In genomic region chr1:234645964-234646363, GRCh38 we compare ENCODE assay signal across 21 cellular contexts. TPM values are rescaled to one million over a fixed set of nuclear protein-coding genes. Genes with fewer than 3 reads are reported as not detected.
DNase-seq lines count a peak whose midpoint lies in the region; ATAC-seq, FAIRE-seq and TF ChIP-seq lines count a peak whose summit lies in the region.
"Had no signal": no experiment of that assay in that cellular context is flagged by ENCODE, and none has a peak within 500 bp of the region (broad histone marks: within the 10 kb centered on the region; RNA-seq: fewer than 3 reads in every experiment).

No MANE protein-coding gene starts in this region.

- TF ChIP-seq RAD21 in HepG2 (CRISPR knock-in tag; IDR thresholded peaks at IDR 0.05): no peak

- TF ChIP-seq EP300 in HepG2 (IDR thresholded peaks at IDR 0.05; ENCODE audit: low read depth in 2 of 2, low read length in 2 of 2) (no peak), HepG2 (CRISPR knock-in tag; IDR thresholded peaks at IDR 0.05; ENCODE audit: borderline replicate concordance) (no peak)

- H3K9ac ChIP-seq in adipocyte (ENCODE audit: low read length): no peak overlapping the region
- H3K9ac ChIP-seq in HepG2 (ENCODE audit: insufficient read depth, low read depth, low read length): no peak overlapping the region

- intact Hi-C loops in CD14-positive monocyte (cut with micrococcal nuclease) (no loop called here), HepG2 (cut with micrococcal nuclease; ENCODE audit: unreplicated experiment) (no loop called here)

- H3K4me1 ChIP-seq in adipocyte (ENCODE audit: control insufficient read depth, insufficient read depth, low read length): peaks cover 17% of the 10 kb centered on the region
- H3K4me1 ChIP-seq in HepG2 (ENCODE audit: insufficient read depth, low read length): peaks cover 58% of the 10 kb centered on the region
- peaks cover 16 to 23% of the 10 kb centered on the region in 2 experiments for H3K4me1 ChIP-seq in neutrophil (ENCODE audit: control insufficient read depth in 1 of 2, insufficient read depth in 1 of 2, low read depth in 1 of 2, low read length in 1 of 2)
- H3K4me1 ChIP-seq: SJCRH30 had no signal

- H3K9me3 Mint-ChIP-seq in CD14-positive monocyte: peaks cover 4 to 6% (median 4%) of the 10 kb centered on the region in 7 donors

- TF ChIP-seq CTCF in CD14-positive monocyte (IDR thresholded peaks at IDR 0.05) (no peak), HepG2 (CRISPR knock-in tag; IDR thresholded peaks at IDR 0.05) (no peak), neutrophil (IDR thresholded peaks at IDR 0.05) (no peak)

- H3K36me3 ChIP-seq in adipocyte (ENCODE audit: control insufficient read depth, insufficient read depth, low read length, severe bottlenecking): no peaks in the 10 kb centered on the region
- H3K36me3 ChIP-seq in HepG2 (replicated peaks in 1 of 2; ENCODE audit: control insufficient read depth in 1 of 2, insufficient read depth in 2 of 2, low read length in 2 of 2): no peaks in the 10 kb centered on the region
- H3K36me3 ChIP-seq in neutrophil: no peaks in the 10 kb centered on the region
- H3K36me3 ChIP-seq: Peyer's patch, SJCRH30 had no signal

- H2AFZ ChIP-seq in HepG2 (ENCODE audit: low read length): no peak overlapping the region

- WGBS in HepG2 (ENCODE audit: low lambda C conversion rate): 91% methylated on average over 2 of the region's 2 CpGs

- H3K27ac ChIP-seq in HepG2 (ENCODE audit: extremely low read length, insufficient read depth, low read length) (peak overlapping the region; percentile 6), neutrophil (peak overlapping the region; percentile 75)
- H3K27ac ChIP-seq: Peyer's patch, SJCRH30 had no signal

- FAIRE-seq in HepG2 (lab: Jason Lieb, UNC): no peak
- FAIRE-seq: GM19239, H54, HTR-8/SVneo had no signal

- H3K4me3 Mint-ChIP-seq in CD14-positive monocyte: no peak overlapping the region
- H3K4me3 Mint-ChIP-seq: CD4-positive, CD25-positive, alpha-beta regulatory T cell; HFFc6 had no signal

- H4K20me1 ChIP-seq in HepG2 (ENCODE audit: insufficient read depth, low read length): no peaks in the 10 kb centered on the region

- no TSS peak for BruUV-seq in HepG2 (replicated peaks; lab: Mats Ljungman, UMichigan)

- POLR2A ChIA-PET in HepG2 (lab: Yijun Ruan, JAX): interaction anchor here (1.2 to 2.5 kb wide), 4 partner anchors 12 to 35 kb away, joined by 3 to 12 read pairs (median 4); partner anchors contain the start of gene IRF2BP2

- TF ChIP-seq POLR2A in HepG2 (IDR thresholded peaks at IDR 0.05; ENCODE audit: insufficient read depth in 1 of 2, low read depth in 2 of 2, low read length in 2 of 2): no peak

- H3K4me2 ChIP-seq in HepG2 (ENCODE audit: low read depth, low read length): no peak overlapping the region

- in situ Hi-C loops in HepG2 (cut with HindIII; ENCODE audit: extremely low pct_ligation_motif_present, low pct_unique_long_range_greater_than_20kb): no loop called here

- no peaks in the 10 kb centered on the region for H3K79me2 ChIP-seq in HepG2 (ENCODE audit: insufficient read depth, low read length)

- H3K27me3 ChIP-seq in adipocyte (replicated peaks; ENCODE audit: control insufficient read depth, insufficient read depth, low read length): no peaks in the 10 kb centered on the region
- no peaks in the 10 kb centered on the region for H3K27me3 ChIP-seq in HepG2 (ENCODE audit: control insufficient read depth in 1 of 2, insufficient read depth in 2 of 2, low read length in 2 of 2)
- H3K27me3 ChIP-seq in neutrophil: no peaks in the 10 kb centered on the region
- H3K27me3 ChIP-seq: Peyer's patch, SJCRH30 had no signal

- H3K4me3 ChIP-seq in adipocyte (ENCODE audit: low read length) (peak overlapping the region; percentile 36), HepG2 (replicated peaks in 1 of 3; ENCODE audit: insufficient read depth in 1 of 3, low read depth in 2 of 3, low read length in 3 of 3) (no peak overlapping the region), neutrophil (ENCODE audit: low read depth in 1 of 2, low read length in 1 of 2) (peak overlapping the region in 1 of 2 experiments; percentile 26)
- H3K4me3 ChIP-seq: Peyer's patch, SJCRH30 had no signal

- H3K36me3 Mint-ChIP-seq in CD14-positive monocyte: peaks cover 0 to 3% of the 10 kb centered on the region in 2 donors
- H3K36me3 Mint-ChIP-seq: CD4-positive, CD25-positive, alpha-beta regulatory T cell had no signal

- peak overlapping the region; percentile 90 to 96 (median 93) for H3K27ac Mint-ChIP-seq in CD14-positive monocyte
- H3K27ac Mint-ChIP-seq: CD4-positive, CD25-positive, alpha-beta regulatory T cell; HFFc6 had no signal

- peaks cover 24% of the 10 kb centered on the region for H3K4me1 Mint-ChIP-seq in CD14-positive monocyte
- H3K4me1 Mint-ChIP-seq: CD4-positive, CD25-positive, alpha-beta regulatory T cell had no signal

- CTCF ChIA-PET in HepG2 (lab: Yijun Ruan, JAX; ENCODE audit: low intra/inter-chr PET ratio, low total read pairs): no interaction called here

- H3K9me3 ChIP-seq in adipocyte (ENCODE audit: control insufficient read depth, low read length) (peaks cover 6% of the 10 kb centered on the region), HepG2 (ENCODE audit: low read length) (peaks cover 6% of the 10 kb centered on the region), neutrophil (no peaks in the 10 kb centered on the region)
- H3K9me3 ChIP-seq: Peyer's patch had no signal

- ATAC-seq in HepG2 (no peak), GM21723 (IDR thresholded peaks at IDR 0.05; ENCODE audit: unreplicated experiment) (no peak)

- DNase-seq in CD14-positive monocyte (ENCODE audit: low spot score) (no peak), adipocyte (ENCODE audit: low read depth) (no peak), HepG2 (ENCODE audit: low spot score) (no peak), SKM-1 (lab: John Stamatoyannopoulos, UW; ENCODE audit: unreplicated experiment) (no peak), HuH-7 (ENCODE audit: low spot score) (no peak)
- no peak for DNase-seq in stimulated activated CD4-positive, alpha-beta T cell treated with anti-CD3 and anti-CD28 coated beads, Interleukin-1b, Interleukin-23, amount 100 ng/mL, for 48 hours
- DNase-seq: CD4-positive, CD25-positive, alpha-beta regulatory T cell; EL; HFFc6; NCI-H1694; NCI-H2081; NCI-H2171 treated with DMSO at 0.1 percent for 48 hours; NCI-H524 treated with DMSO at 0.1 percent for 48 hours; NCI-H82; Peyer's patch; SJCRH30 had no signal

- H3K27me3 Mint-ChIP-seq in CD14-positive monocyte (ENCODE audit: low read depth in 3 of 3): no peaks in the 10 kb centered on the region
- H3K27me3 Mint-ChIP-seq: CD4-positive, CD25-positive, alpha-beta regulatory T cell had no signal

TF ChIP-seq in HepG2, 621 proteins besides CTCF, POLR2A, EP300 and RAD21 (continues in another document):
- no peak for TF ChIP-seq RFX3 (CRISPR knock-in tag; IDR thresholded peaks at IDR 0.05)
- peak; percentile 79; the same call in 1 of the 2 replicates for TF ChIP-seq ZMYM3 (CRISPR knock-in tag; IDR thresholded peaks at IDR 0.05)
- peak; percentile 100 for TF ChIP-seq RBAK (CRISPR knock-in tag; IDR thresholded peaks at IDR 0.05)
- peak; percentile 82; the same call in 1 of the 2 replicates for TF ChIP-seq KDM1A (CRISPR knock-in tag; IDR thresholded peaks at IDR 0.05)
- no peak for TF ChIP-seq BRD4 (CRISPR knock-in tag; IDR thresholded peaks at IDR 0.05)
- TF ChIP-seq ZNF12 (CRISPR knock-in tag; IDR thresholded peaks at IDR 0.05): peak; percentile 60; the same call in 1 of the 2 replicates
- TF ChIP-seq MAFK (conservative IDR thresholded peaks at IDR 0.05 in 1 of 2, IDR thresholded peaks at IDR 0.05 in 1 of 2; ENCODE audit: low read length in 2 of 2): peak; percentile 26 to 57; a peak in 3 of 4 replicates
- TF ChIP-seq RCOR2 (CRISPR knock-in tag; IDR thresholded peaks at IDR 0.05): peak; percentile 54; the same call in 1 of the 2 replicates
- TF ChIP-seq CEBPB (IDR thresholded peaks at IDR 0.05; ENCODE audit: borderline replicate concordance, low read depth, low read length): peak; percentile 30; the same call in 1 of the 2 replicates
- peak; percentile 51; the same call in 1 of the 2 replicates for TF ChIP-seq MAFF (IDR thresholded peaks at IDR 0.05; ENCODE audit: low read depth, low read length)

RNA-seq across cellular contexts. Expression of gene IRF2BP2, which starts 36.0 kb away (rescaled TPM):
- polyA plus RNA-seq in CD14-positive monocyte (10 to 100 TPM; 22.4 to 22.6 TPM), HepG2 (2011; rRNA removed) (140 and 180 TPM in 2 replicates)
- total RNA-seq in HepG2 (2016; rRNA removed; fragmentation: Illumina TruSeq; extraction: Trizol): 127 and 147 TPM in 2 replicates
- total RNA-seq in HepG2 (2016; cell fraction: cytosol; rRNA removed; fragmentation: Illumina TruSeq; extraction: Trizol; ENCODE audit: low read depth): 25.1 and 26.8 TPM in 2 replicates
- total RNA-seq in HepG2 (2016; cell fraction: insoluble cytoplasmic fraction; rRNA removed; fragmentation: Illumina TruSeq; extraction: Trizol): 104 and 154 TPM in 2 replicates
- 85.2 and 85.5 TPM in 2 replicates for total RNA-seq in HepG2 (2016; cell fraction: membrane; rRNA removed; fragmentation: Illumina TruSeq; extraction: Trizol)
- total RNA-seq in HepG2 (2016; cell fraction: nucleus; rRNA removed; fragmentation: Illumina TruSeq; extraction: Trizol): 132 and 141 TPM in 2 replicates
- polyA plus RNA-seq in HepG2 (2011; cell fraction: cytosol; rRNA removed): 82.1 and 111 TPM in 2 replicates
- 491 and 557 TPM in 2 replicates for polyA plus RNA-seq in HepG2 (2011; cell fraction: nucleus; rRNA removed)
- 136 and 153 TPM in 2 replicates for polyA plus RNA-seq in HepG2 (2012)
- polyA plus RNA-seq in HepG2 (2016; cell fraction: cytosol; fragmentation: Illumina TruSeq; extraction: Trizol; ENCODE audit: low read depth): 22.4 and 23.1 TPM in 2 replicates
- polyA plus RNA-seq in HepG2 (2016; cell fraction: insoluble cytoplasmic fraction; fragmentation: Illumina TruSeq; extraction: Trizol; ENCODE audit: low read depth): 127 and 168 TPM in 2 replicates
- 58.5 and 65.6 TPM in 2 replicates for polyA plus RNA-seq in HepG2 (2016; cell fraction: membrane; fragmentation: Illumina TruSeq; extraction: Trizol; ENCODE audit: low read depth)
- 293 and 322 TPM in 2 replicates for polyA plus RNA-seq in HepG2 (2016; cell fraction: nucleus; fragmentation: Illumina TruSeq; extraction: Trizol; ENCODE audit: insufficient read depth, low read depth)
- polyA minus RNA-seq in HepG2 (2011; rRNA and poly(A)+ RNA removed; ENCODE audit: low replicate concordance): 43.4 and 196 TPM in 2 replicates
- 155 and 170 TPM in 2 replicates for polyA minus RNA-seq in HepG2 (2011; cell fraction: cytosol; rRNA and poly(A)+ RNA removed)
- 115 and 118 TPM in 2 replicates for polyA minus RNA-seq in HepG2 (2011; cell fraction: nucleus; rRNA and poly(A)+ RNA removed)
